ENCODE assay signal across 8 cellular contexts in genomic region chr17:72118588-72119279, GRCh38. TPM values are rescaled to one million over a fixed set of nuclear protein-coding genes. Genes with fewer than 3 reads are reported as not detected.
A peak's percentile ranks its signal among the peaks of the same experiment; 100 is the strongest.
DNase-seq lines count a peak whose midpoint lies in the region; ATAC-seq and TF ChIP-seq lines count a peak whose summit lies in the region.

No MANE protein-coding gene starts in this region.

- H3K9me3 ChIP-seq in A673 (ENCODE audit: low read depth, low read length, poor library complexity, severe bottlenecking), result no peaks in the 10 kb centered on the region

- BruUV-seq in A673 (replicated peaks; lab: Mats Ljungman, UMichigan), result no TSS peak

- H3K27me3 Mint-ChIP-seq in activated CD4-positive, alpha-beta memory T cell treated with anti-CD3 and anti-CD28 coated beads, Interleukin-2, amount 10 ng/mL, durations not matched to agents 7 days and 5 days, result peaks cover 74% of the 10 kb centered on the region
- peaks cover 92% of the 10 kb centered on the region for H3K27me3 Mint-ChIP-seq in stimulated activated memory B cell treated with anti-CD40 and anti-IgM and Interleukin-4, amounts not matched to agents 10 μg/mL and 1 μg/mL and 100 μg/mL, for 72 hours

- TF ChIP-seq CTCF in A673 (conservative IDR thresholded peaks at IDR 0.05; ENCODE audit: low read depth, low read length), result peak; percentile 93

- no peak overlapping the region for H3K27ac ChIP-seq in A673 (ENCODE audit: low read depth, low read length, poor library complexity, severe bottlenecking)

- peaks cover 10% of the 10 kb centered on the region for H3K36me3 ChIP-seq in A673 (ENCODE audit: insufficient read depth, low read length, poor library complexity, severe bottlenecking)

- intact Hi-C loops in A673 (cut with micrococcal nuclease; ENCODE audit: unreplicated experiment), result loop anchor here (1.0 to 5.0 kb wide), 4 partner anchors 88 to 1351 kb away; no protein-coding TSS in a partner anchor

- ATAC-seq in stimulated activated memory B cell treated with anti-CD40 and anti-IgM and Interleukin-4, amounts not matched to agents 10 μg/mL and 1 μg/mL and 100 μg/mL, for 72 hours, result no peak
- no peak for ATAC-seq in GM21360 (IDR thresholded peaks at IDR 0.05; ENCODE audit: unreplicated experiment)

- H3K27ac Mint-ChIP-seq in activated CD4-positive, alpha-beta memory T cell treated with anti-CD3 and anti-CD28 coated beads, Interleukin-2, amount 10 ng/mL, durations not matched to agents 7 days and 5 days, result no peak overlapping the region
- H3K27ac Mint-ChIP-seq in stimulated activated memory B cell treated with anti-CD40 and anti-IgM and Interleukin-4, amounts not matched to agents 10 μg/mL and 1 μg/mL and 100 μg/mL, for 72 hours, result no peak overlapping the region

- H3K4me3 Mint-ChIP-seq in activated CD4-positive, alpha-beta memory T cell treated with anti-CD3 and anti-CD28 coated beads, Interleukin-2, amount 10 ng/mL, durations not matched to agents 7 days and 5 days, result no peak overlapping the region
- H3K4me3 Mint-ChIP-seq in stimulated activated memory B cell treated with anti-CD40 and anti-IgM and Interleukin-4, amounts not matched to agents 10 μg/mL and 1 μg/mL and 100 μg/mL, for 72 hours, result no peak overlapping the region

- CTCF ChIA-PET in A673 (lab: Charles Lee), result interaction anchor here (0.8 kb wide), 1 partner anchor 658 kb away, joined by 3 read pairs; no protein-coding TSS in a partner anchor
- CTCF ChIA-PET in activated CD4-positive, alpha-beta memory T cell treated with anti-CD3 and anti-CD28 coated beads, Interleukin-2, amount 10 ng/mL, durations not matched to agents 7 days and 5 days (lab: Charles Lee), result no interaction called here

- peaks cover 6% of the 10 kb centered on the region for H3K4me1 Mint-ChIP-seq in activated CD4-positive, alpha-beta memory T cell treated with anti-CD3 and anti-CD28 coated beads, Interleukin-2, amount 10 ng/mL, durations not matched to agents 7 days and 5 days
- peaks cover 17% of the 10 kb centered on the region for H3K4me1 Mint-ChIP-seq in stimulated activated memory B cell treated with anti-CD40 and anti-IgM and Interleukin-4, amounts not matched to agents 10 μg/mL and 1 μg/mL and 100 μg/mL, for 72 hours

- POLR2A ChIA-PET in A673 (lab: Charles Lee; ENCODE audit: low non-redundant PET), result no interaction called here
- POLR2A ChIA-PET in activated CD4-positive, alpha-beta memory T cell treated with anti-CD3 and anti-CD28 coated beads, Interleukin-2, amount 10 ng/mL, durations not matched to agents 7 days and 5 days (lab: Charles Lee), result no interaction called here

- H3K9me3 Mint-ChIP-seq in activated CD4-positive, alpha-beta memory T cell treated with anti-CD3 and anti-CD28 coated beads, Interleukin-2, amount 10 ng/mL, durations not matched to agents 7 days and 5 days, result no peaks in the 10 kb centered on the region
- peaks cover 5% of the 10 kb centered on the region for H3K9me3 Mint-ChIP-seq in stimulated activated memory B cell treated with anti-CD40 and anti-IgM and Interleukin-4, amounts not matched to agents 10 μg/mL and 1 μg/mL and 100 μg/mL, for 72 hours

- peaks cover 7% of the 10 kb centered on the region for H3K36me3 Mint-ChIP-seq in activated CD4-positive, alpha-beta memory T cell treated with anti-CD3 and anti-CD28 coated beads, Interleukin-2, amount 10 ng/mL, durations not matched to agents 7 days and 5 days (ENCODE audit: low read depth)
- H3K36me3 Mint-ChIP-seq in stimulated activated memory B cell treated with anti-CD40 and anti-IgM and Interleukin-4, amounts not matched to agents 10 μg/mL and 1 μg/mL and 100 μg/mL, for 72 hours, result no peaks in the 10 kb centered on the region

- H3K4me3 ChIP-seq in A673 (ENCODE audit: low read depth, low read length, poor library complexity, severe bottlenecking), result peak overlapping the region; percentile 33

- no peaks in the 10 kb centered on the region for H3K27me3 ChIP-seq in A673 (replicated peaks; ENCODE audit: insufficient read depth, low read depth, low read length, poor library complexity)

- peaks cover 24% of the 10 kb centered on the region for H3K4me1 ChIP-seq in A673 (ENCODE audit: insufficient read depth, low read length, poor library complexity, severe bottlenecking)

- DNase-seq in A673 (ENCODE audit: low spot score) (peak; percentile 87), ELF-1 (ENCODE audit: low read depth, low spot score) (peak; percentile 72), NCI-H1694 (lab: John Stamatoyannopoulos, UW) (peak; percentile 70), germinal center (ENCODE audit: low spot score) (peak; percentile 41), occipital lobe (lab: John Stamatoyannopoulos, UW) (peak; percentile 74)
- peak; percentile 29 for DNase-seq in activated CD4-positive, alpha-beta memory T cell treated with anti-CD3 and anti-CD28 coated beads, Interleukin-2, amount 10 ng/mL, durations not matched to agents 7 days and 5 days

RNA-seq across cellular contexts. Expression of gene SOX9, which starts 2.1 kb away (rescaled TPM):
- 31.1 and 37.5 TPM in 2 replicates for total RNA-seq in A673 (2021)
- total RNA-seq in activated CD4-positive, alpha-beta memory T cell treated with anti-CD3 and anti-CD28 coated beads, Interleukin-2, amount 10 ng/mL, durations not matched to agents 7 days and 5 days, result not detected
- total RNA-seq in occipital lobe, result 25.4 TPM

Comparison
In these comparisons a context has a peak if more than half of its experiments do, and no peak if none do; other contexts are left out.
1. DNase-seq: peak in every context shown above with its lines; median percentile 87 in A673; 74 in occipital lobe; 72 in ELF-1; 70 in NCI-H1694; 41 in germinal center; 29 in activated CD4-positive, alpha-beta memory T cell treated with anti-CD3 and anti-CD28 coated beads, Interleukin-2, amount 10 ng/mL, durations not matched to agents 7 days and 5 days.
2. RNA of gene SOX9, which starts 2.1 kb away (total RNA-seq): 31.1 to 37.5 TPM in A673 and 25.4 TPM in occipital lobe (single experiment); not detected in activated CD4-positive, alpha-beta memory T cell treated with anti-CD3 and anti-CD28 coated beads, Interleukin-2, amount 10 ng/mL, durations not matched to agents 7 days and 5 days; every median in the first group is over 10 times any median in the second.